Comparison of ENCODE assay signal across 17 cellular contexts in the genomic region with DNA sequence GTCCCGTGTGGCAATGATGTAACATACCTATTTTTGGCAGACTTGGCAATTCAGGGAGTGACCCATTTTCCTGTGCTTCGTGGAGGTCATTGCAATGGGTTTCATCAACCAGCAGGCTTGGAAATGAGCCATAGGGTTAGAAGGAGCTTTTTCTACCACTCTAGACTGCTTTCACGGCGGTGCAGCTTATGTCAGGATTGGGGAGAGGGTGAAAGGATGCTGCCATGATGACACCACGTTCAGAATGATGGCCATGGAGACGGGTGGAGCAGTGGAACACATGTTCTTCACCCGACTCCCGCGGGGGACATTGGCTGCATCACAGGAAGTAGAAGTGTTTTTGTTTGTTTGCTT.
DNase-seq lines count a peak whose midpoint lies in the region; FAIRE-seq and TF ChIP-seq lines count a peak whose summit lies in the region.
"Had no signal": no experiment of that assay in that cellular context is flagged by ENCODE, and none has a peak within 500 bp of the region (broad histone marks: within the 10 kb centered on the region; RNA-seq: fewer than 3 reads in every experiment).

No MANE protein-coding gene starts in this region.

- H3K4me3 ChIP-seq in choroid plexus epithelial cell (ENCODE audit: low read depth, low read length) = no peak overlapping the region
- H3K4me3 ChIP-seq in sigmoid colon = no peak overlapping the region
- H3K4me3 ChIP-seq: dorsolateral prefrontal cortex, neural progenitor cell, SJCRH30 had no signal

- DNase-seq in SIG-M5 treated with dmso at 0.1 percent for 504 hours (lab: John Stamatoyannopoulos, UW; ENCODE audit: unreplicated experiment) = peak; percentile 45
- DNase-seq in SIG-M5 (lab: John Stamatoyannopoulos, UW) = no peak
- peak; percentile 42 for DNase-seq in NCI-H460 (ENCODE audit: extremely low read depth, low read depth)
- peak; percentile 24 for DNase-seq in choroid plexus epithelial cell (ENCODE audit: low read depth)
- DNase-seq in urothelium cell line (ENCODE audit: low spot score) = peak; percentile 45
- DNase-seq in NCI-H774 (lab: John Stamatoyannopoulos, UW) = no peak
- DNase-seq in sigmoid colon = no peak
- DNase-seq in Ammon's horn (ENCODE audit: low spot score) = no peak
- DNase-seq: activated CD8-positive, alpha-beta memory T cell treated with anti-CD3 and anti-CD28 coated beads for 24 hours; activated effector memory CD4-positive, alpha-beta T cell treated with anti-CD3 and anti-CD28 coated beads, Interleukin-2, amount 50 U/mL, for 16 hours; dorsolateral prefrontal cortex; foreskin keratinocyte; NCI-H1105 treated with DMSO at 0.1 percent for 48 hours; NCI-H524 treated with DMSO at 0.1 percent for 48 hours; small intestine had no signal

- TF ChIP-seq CTCF in choroid plexus epithelial cell (conservative IDR thresholded peaks at IDR 0.05; ENCODE audit: low read depth, low read length) (no peak), sigmoid colon (IDR thresholded peaks at IDR 0.05) (no peak)

- no peak for FAIRE-seq in urothelium cell line (lab: Jason Lieb, UNC)
- FAIRE-seq: small intestine had no signal

- no peak for TF ChIP-seq EP300 in sigmoid colon (IDR thresholded peaks at IDR 0.05)

- 62 to 73% methylated on average over 9 of the region's 9 CpGs for WGBS in sigmoid colon, 2 donors

- no peak for TF ChIP-seq POLR2A in sigmoid colon (IDR thresholded peaks at IDR 0.05)

- intact Hi-C loops in sigmoid colon (cut with DNase I) = no loop called here

- H3K36me3 ChIP-seq in sigmoid colon = no peaks in the 10 kb centered on the region
- H3K36me3 ChIP-seq: neural progenitor cell, SJCRH30 had no signal

- no peaks in the 10 kb centered on the region for H3K4me1 ChIP-seq in sigmoid colon
- H3K4me1 ChIP-seq: foreskin keratinocyte, neural progenitor cell, SJCRH30 had no signal

- no peak overlapping the region for H3K27ac ChIP-seq in sigmoid colon
- H3K27ac ChIP-seq: dorsolateral prefrontal cortex, foreskin keratinocyte, neural progenitor cell, SJCRH30 had no signal

- peaks cover 0 to 11% (median 0%) of the 10 kb centered on the region in 3 donors for H3K27me3 ChIP-seq in sigmoid colon
- H3K27me3 ChIP-seq: neural progenitor cell, SJCRH30 had no signal

- no peaks in the 10 kb centered on the region for H3K9me3 ChIP-seq in sigmoid colon
- H3K9me3 ChIP-seq: SJCRH30 had no signal

Comparison
In these comparisons a context has a peak if more than half of its experiments do, and no peak if none do; other contexts are left out.
1. DNase-seq: peak in SIG-M5 treated with dmso at 0.1 percent for 504 hours (single experiment), NCI-H460 (single experiment), choroid plexus epithelial cell (single experiment) and urothelium cell line (single experiment); none in SIG-M5 (single experiment), NCI-H774 (single experiment), sigmoid colon (single experiment) and Ammon's horn (single experiment).